In the genomic region with DNA sequence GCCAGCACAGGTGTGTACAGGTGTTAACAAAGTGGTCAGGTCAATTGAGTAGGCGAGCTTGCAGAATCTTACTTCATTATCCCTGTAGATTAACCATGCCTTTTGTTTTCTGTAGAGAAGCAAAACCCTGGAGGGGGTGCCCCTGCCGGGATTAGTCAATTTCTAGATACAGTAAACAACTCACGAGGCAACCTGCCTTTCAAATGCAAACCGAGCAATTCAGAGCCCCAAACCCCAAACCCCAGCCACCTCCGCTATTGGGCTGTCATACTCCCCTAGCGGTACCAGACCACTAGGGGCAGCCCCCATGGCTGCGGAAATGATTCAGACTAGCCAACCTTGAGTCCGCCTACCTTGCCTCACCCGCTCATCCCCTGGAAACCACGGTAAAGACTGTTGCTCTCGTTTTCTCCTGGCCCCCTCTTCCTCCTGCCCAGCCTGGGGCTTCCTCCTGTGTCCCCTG, we compare ENCODE assay signal across 8 cellular contexts.
DNase-seq lines count a peak whose midpoint lies in the region; ATAC-seq and TF ChIP-seq lines count a peak whose summit lies in the region.

No MANE protein-coding gene starts in this region.

- DNase-seq in GM10266 (ENCODE audit: extremely low spot score) (peak; percentile 84), NAMALWA (ENCODE audit: low spot score) (peak; percentile 28), NCI-H2029 treated with DMSO at 0.1 percent for 48 hours (lab: John Stamatoyannopoulos, UW) (no peak), NCI-H446 treated with DMSO at 0.1 percent for 48 hours (lab: John Stamatoyannopoulos, UW) (no peak), erythroblast (lab: John Stamatoyannopoulos, UW) (no peak)
- DNase-seq in activated effector memory CD4-positive, alpha-beta T cell treated with anti-CD3 and anti-CD28 coated beads, Interleukin-2, amount 50 U/mL, for 16 hours, result peak; percentile 92
- DNase-seq in stimulated activated CD4-positive, alpha-beta T cell treated with anti-CD3 and anti-CD28 coated beads, Interleukin-4, amount 100 ng/mL, for 1 hour, result peak; percentile 54

- no peak for TF ChIP-seq POLR2A in erythroblast (IDR thresholded peaks at IDR 0.05; ENCODE audit: low read length)

- ATAC-seq in GM21619 (IDR thresholded peaks at IDR 0.05; ENCODE audit: unreplicated experiment), result peak; percentile 99

- TF ChIP-seq CTCF in GM10266 (IDR thresholded peaks at IDR 0.05; ENCODE audit: control insufficient read depth, insufficient read depth, low read depth, missing control alignments), result peak; percentile 14

Comparison
In these comparisons a context has a peak if more than half of its experiments do, and no peak if none do; other contexts are left out.
1. DNase-seq: peak in GM10266 (single experiment), NAMALWA (single experiment), activated effector memory CD4-positive, alpha-beta T cell treated with anti-CD3 and anti-CD28 coated beads, Interleukin-2, amount 50 U/mL, for 16 hours (single experiment) and stimulated activated CD4-positive, alpha-beta T cell treated with anti-CD3 and anti-CD28 coated beads, Interleukin-4, amount 100 ng/mL, for 1 hour (single experiment); none in NCI-H2029 treated with DMSO at 0.1 percent for 48 hours (single experiment), NCI-H446 treated with DMSO at 0.1 percent for 48 hours (single experiment) and erythroblast (0 of 2).